6 cellular contexts compared by ENCODE assay signal in the genomic region with DNA sequence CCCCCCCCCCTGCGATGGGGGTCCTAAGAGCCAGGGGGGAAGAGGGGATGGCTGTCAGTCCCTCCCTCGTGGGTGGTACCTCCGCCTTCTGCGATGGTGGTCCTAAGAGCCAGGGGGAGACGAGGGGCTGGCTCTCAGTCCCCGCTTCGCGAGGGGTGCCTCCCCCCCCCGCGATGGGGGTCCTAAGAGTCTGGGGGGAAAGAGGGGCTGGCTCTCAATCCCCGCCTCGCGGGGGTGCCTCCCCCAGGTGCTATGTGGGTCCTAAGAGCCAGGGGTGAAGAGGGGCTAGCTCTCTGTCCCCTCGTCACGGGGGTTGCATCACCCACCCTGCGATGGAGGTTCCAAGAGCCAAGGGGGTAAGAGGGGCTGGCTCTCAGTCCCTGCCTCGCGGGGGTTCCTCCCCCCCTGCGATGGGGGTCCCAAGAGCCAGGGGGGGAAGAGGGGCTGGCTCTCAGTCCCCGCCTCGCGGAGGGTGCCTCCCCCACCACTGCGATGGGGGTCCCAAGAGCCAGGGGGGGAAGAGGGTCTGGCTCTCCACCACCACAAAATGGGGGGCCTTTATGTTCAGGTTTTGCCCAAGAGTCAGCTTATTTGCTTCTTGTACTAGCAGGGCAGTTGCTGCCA.
DNase-seq lines count a peak whose midpoint lies in the region; ATAC-seq and TF ChIP-seq lines count a peak whose summit lies in the region.
"Not testable (repeated sequence)": the region's sequence is repeated elsewhere in the genome, so short reads cannot be mapped to it uniquely, and the experiment has no call there.

No MANE protein-coding gene starts in this region.

- not testable (repeated sequence) for H3K27ac ChIP-seq in hepatocyte, lower lobe of right lung, testis

- H3K27me3 Mint-ChIP-seq in osteocyte (ENCODE audit: unreplicated experiment): not testable (repeated sequence)

- not testable (repeated sequence) for H3K27me3 ChIP-seq in hepatocyte; lower lobe of right lung (ENCODE audit: low read depth); testis

- not testable (repeated sequence) for H3K9me3 ChIP-seq in hepatocyte (ENCODE audit: low read depth); lower lobe of right lung; testis

- not testable (repeated sequence) for H3K36me3 ChIP-seq in hepatocyte (replicated peaks; ENCODE audit: insufficient read depth, low read depth); lower lobe of right lung; testis (ENCODE audit: low read depth, missing control alignments)

- 96% methylated on average over 3 of the region's 23 CpGs for WGBS in hepatocyte (ENCODE audit: low lambda C conversion rate, missing lambda C conversion rate)
- WGBS in testis, 2 donors: 60 to 76% methylated on average over 4 to 21 of the region's 23 CpGs

- H3K36me3 Mint-ChIP-seq in osteocyte (ENCODE audit: unreplicated experiment): not testable (repeated sequence)

- H3K4me1 ChIP-seq in hepatocyte (ENCODE audit: insufficient read depth); lower lobe of right lung; testis: not testable (repeated sequence)

- H3K27ac Mint-ChIP-seq in osteocyte (ENCODE audit: unreplicated experiment): not testable (repeated sequence)

- not testable (repeated sequence) for TF ChIP-seq CTCF in hepatocyte (IDR thresholded peaks at IDR 0.05; ENCODE audit: poor library complexity); lower lobe of right lung (IDR thresholded peaks at IDR 0.05); osteocyte (IDR thresholded peaks at IDR 0.05); testis (IDR thresholded peaks at IDR 0.05)

- TF ChIP-seq POLR2A in testis (IDR thresholded peaks at IDR 0.05): not testable (repeated sequence)

- not testable (repeated sequence) for H3K9me2 ChIP-seq in hepatocyte (replicated peaks; ENCODE audit: insufficient read depth)

- not testable (repeated sequence) for H3K4me2 ChIP-seq in hepatocyte

- H3K9me3 Mint-ChIP-seq in osteocyte (ENCODE audit: unreplicated experiment): not testable (repeated sequence)

- not testable (repeated sequence) for H3K4me3 ChIP-seq in hepatocyte, lower lobe of right lung
- H3K4me3 ChIP-seq in testis: peak overlapping the region; percentile 2 to 6

- ATAC-seq in Right ventricle myocardium superior (ENCODE audit: poor library complexity); lower lobe of right lung: not testable (repeated sequence)

- not testable (repeated sequence) for H4K20me1 ChIP-seq in hepatocyte (ENCODE audit: insufficient read depth, poor library complexity, severe bottlenecking)

- not testable (repeated sequence) for H3K79me2 ChIP-seq in hepatocyte

- DNase-seq in activated effector memory CD4-positive, alpha-beta T cell treated with anti-CD3 and anti-CD28 coated beads, Interleukin-2, amount 50 U/mL, for 16 hours: peak; percentile 37
- DNase-seq in Right ventricle myocardium superior (peak; percentile 9), hepatocyte (ENCODE audit: low spot score) (peak; percentile 4), lower lobe of right lung (peak; percentile 22), osteocyte (ENCODE audit: extremely low spot score, unreplicated experiment) (peak; percentile 69)
- DNase-seq in testis: not testable (repeated sequence)

- not testable (repeated sequence) for H3K4me3 Mint-ChIP-seq in osteocyte (ENCODE audit: unreplicated experiment)

- H2AFZ ChIP-seq in hepatocyte: not testable (repeated sequence)

- H3K4me1 Mint-ChIP-seq in osteocyte (ENCODE audit: unreplicated experiment): not testable (repeated sequence)

- intact Hi-C loops in Right ventricle myocardium superior (cut with DNase I); lower lobe of right lung (cut with DNase I); testis (cut with DNase I; ENCODE audit: low total_unique reads): not testable (repeated sequence)
